In genomic region chr11:114262681-114263509, GRCh38 we compare ENCODE assay signal across 8 cellular contexts. TPM values are rescaled to one million over a fixed set of nuclear protein-coding genes. Genes with fewer than 3 reads are reported as not detected.
DNase-seq lines count a peak whose midpoint lies in the region; ATAC-seq, FAIRE-seq and TF ChIP-seq lines count a peak whose summit lies in the region.

No MANE protein-coding gene starts in this region.

- H3K27ac ChIP-seq in ascending aorta: peak overlapping the region in 1 of 2 donors; percentile 32
- H3K27ac ChIP-seq in small intestine (ENCODE audit: low read depth in 1 of 2, low read length in 1 of 2): no peak overlapping the region

- 9 to 17% (median 15%) methylated on average over 9 of the region's 9 CpGs for WGBS in small intestine, 3 donors
- 33 to 39% methylated on average over 9 of the region's 9 CpGs for WGBS in lower leg skin, 2 donors

- no peak for ATAC-seq in activated CD4-positive, CD25-positive, alpha-beta regulatory T cell treated with anti-CD3 and anti-CD28 coated beads, Interleukin-2, amount 50 U/mL, for 24 hours

- intact Hi-C loops in ascending aorta (cut with DNase I) (loop anchor here (5.0 kb wide), 1 partner anchor 66 kb away; no protein-coding TSS in a partner anchor), lower leg skin (cut with DNase I; ENCODE audit: low total_unique reads) (loop anchor here (5.0 to 10.0 kb wide), 2 partner anchors 268 to 366 kb away; no protein-coding TSS in a partner anchor)

- peaks cover 0 to 9% of the 10 kb centered on the region in 2 donors for H3K36me3 ChIP-seq in ascending aorta
- H3K36me3 ChIP-seq in small intestine (ENCODE audit: control insufficient read depth in 2 of 2, insufficient read depth in 2 of 2, low read length in 2 of 2): no peaks in the 10 kb centered on the region

- TF ChIP-seq CTCF in GM12865 (IDR thresholded peaks at IDR 0.05; ENCODE audit: insufficient read depth, low read depth, low read length, missing control alignments): peak; percentile 33
- TF ChIP-seq CTCF in ascending aorta (IDR thresholded peaks at IDR 0.05): peak; percentile 35 to 61 (median 49)
- no peak for TF ChIP-seq CTCF in lower leg skin (IDR thresholded peaks at IDR 0.05)

- FAIRE-seq in small intestine (lab: Jason Lieb, UNC): no peak

- DNase-seq in AG08395 (ENCODE audit: low spot score) (peak; percentile 70), GM12865 (ENCODE audit: low read depth) (no peak), NCI-H2227 treated with DMSO at 0.1 percent for 48 hours (lab: John Stamatoyannopoulos, UW) (peak; percentile 69), ascending aorta (ENCODE audit: low spot score in 2 of 2) (peak in 1 of 2 donors; percentile 68), hepatic stellate cell (ENCODE audit: low spot score) (peak; percentile 59), small intestine (peak; percentile 69), lower leg skin (ENCODE audit: low spot score in 2 of 2) (no peak)

- H3K27me3 ChIP-seq in ascending aorta: no peaks in the 10 kb centered on the region
- no peaks in the 10 kb centered on the region for H3K27me3 ChIP-seq in small intestine (ENCODE audit: control insufficient read depth in 2 of 2, insufficient read depth in 2 of 2, low read length in 2 of 2)

- no peak overlapping the region for H3K4me3 ChIP-seq in GM12865 (ENCODE audit: low read depth, low read length)
- no peak overlapping the region for H3K4me3 ChIP-seq in ascending aorta
- no peak overlapping the region for H3K4me3 ChIP-seq in small intestine (ENCODE audit: low read depth in 1 of 2, low read length in 2 of 2)
- H3K4me3 ChIP-seq in lower leg skin (ENCODE audit: low read depth, poor library complexity, severe bottlenecking): no peak overlapping the region

- H3K4me1 ChIP-seq in ascending aorta (peaks cover 14 to 28% of the 10 kb centered on the region in 2 donors), small intestine (ENCODE audit: control insufficient read depth in 2 of 2, insufficient read depth in 1 of 2, low read depth in 1 of 2, low read length in 1 of 2) (no peaks in the 10 kb centered on the region)

- H3K9me3 ChIP-seq in ascending aorta (no peaks in the 10 kb centered on the region), small intestine (ENCODE audit: control insufficient read depth, low read depth) (no peaks in the 10 kb centered on the region)

- no peak for TF ChIP-seq POLR2A in lower leg skin (IDR thresholded peaks at IDR 0.05)

RNA-seq across cellular contexts. Expression of gene NNMT, which starts 33.3 kb away (rescaled TPM):
- total RNA-seq in ascending aorta: 1,040 TPM
- 100 to 1,000 TPM in 1 of 3 donors, 10 to 100 TPM in 2; 14.3 to 169 (median 31.1) TPM for polyA plus RNA-seq in small intestine
- total RNA-seq in lower leg skin: 100 to 1,000 TPM; 137 to 381 (median 145) TPM

Comparison
In these comparisons a context has a peak if more than half of its experiments do, and no peak if none do; other contexts are left out.
1. DNase-seq: peak in AG08395 (single experiment), NCI-H2227 treated with DMSO at 0.1 percent for 48 hours (single experiment), hepatic stellate cell (single experiment) and small intestine (single experiment); none in GM12865 (single experiment) and lower leg skin (0 of 2).
2. CTCF ChIP-seq: peak in GM12865 (single experiment) and ascending aorta (3 of 3); none in lower leg skin (0 of 3).